8 cellular contexts compared by ENCODE assay signal in the genomic region with DNA sequence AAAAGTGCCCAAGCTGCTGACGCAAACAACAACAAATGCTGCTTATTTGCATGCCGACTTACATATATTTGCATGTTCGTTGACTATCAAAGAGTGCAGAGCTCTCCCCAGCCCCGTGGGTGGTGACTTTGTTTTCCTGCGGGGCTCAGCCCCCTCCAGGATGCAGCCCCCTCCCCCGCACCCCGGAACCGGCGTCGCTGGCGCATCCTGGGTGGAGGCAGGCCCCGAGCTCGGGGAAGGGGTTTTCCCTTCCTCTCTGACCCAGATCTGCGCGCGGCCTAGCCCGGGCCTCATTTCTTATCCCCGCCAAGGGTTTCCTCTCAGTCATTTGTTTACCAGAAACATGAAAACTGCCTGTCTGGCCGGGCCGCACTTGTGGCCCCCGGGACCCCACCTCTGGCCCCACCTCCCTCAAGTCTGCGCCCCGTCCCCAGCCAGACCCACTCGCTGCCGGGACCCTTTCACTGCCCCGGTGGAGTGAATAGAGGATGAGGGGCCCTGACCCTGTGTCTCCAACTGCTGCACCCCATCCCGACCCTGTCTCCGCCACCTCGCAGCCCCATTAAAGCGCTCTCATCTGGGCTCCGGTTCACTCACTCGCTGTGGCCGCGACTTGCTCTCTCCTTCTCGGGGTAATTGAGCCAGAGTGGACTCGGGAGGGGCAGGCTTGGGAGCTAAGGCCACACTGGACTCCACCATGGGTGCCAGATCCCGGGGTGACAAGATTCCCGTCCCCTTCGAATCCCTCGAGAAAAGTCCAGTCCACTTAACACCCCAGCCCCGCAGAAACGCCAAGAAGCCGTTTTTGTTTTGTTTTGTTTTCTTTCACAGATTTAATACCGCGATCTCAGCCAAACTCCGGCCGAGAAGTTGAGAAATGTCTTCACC. TPM values are rescaled to one million over a fixed set of nuclear protein-coding genes. Genes with fewer than 3 reads are reported as not detected.
DNase-seq lines count a peak whose midpoint lies in the region; ATAC-seq and TF ChIP-seq lines count a peak whose summit lies in the region.

No MANE protein-coding gene starts in this region.

- intact Hi-C loops in uterus (cut with DNase I; ENCODE audit: low total_unique reads), result no loop called here

- H3K4me1 ChIP-seq in iPS-20b (ENCODE audit: insufficient read depth, low read length), result peaks cover 4% of the 10 kb centered on the region; the same call in 1 of the 2 replicates
- H3K4me1 ChIP-seq in uterus, result peaks cover 0 to 5% of the 10 kb centered on the region in 2 donors

- peaks cover 32% of the 10 kb centered on the region for H3K27me3 Mint-ChIP-seq in IgD-negative memory B cell

- peaks cover 3% of the 10 kb centered on the region for H3K36me3 Mint-ChIP-seq in IgD-negative memory B cell

- ATAC-seq in HG02678 (IDR thresholded peaks at IDR 0.05; ENCODE audit: unreplicated experiment), result no peak

- H3K4me1 Mint-ChIP-seq in IgD-negative memory B cell, result peaks cover 10 to 13% (median 11%) of the 10 kb centered on the region in 3 donors

- peaks cover 0 to 1% (median 0%) of the 10 kb centered on the region in 3 donors for H3K9me3 Mint-ChIP-seq in IgD-negative memory B cell

- H3K27me3 ChIP-seq in iPS-20b (ENCODE audit: insufficient read depth, low read length) (peaks cover 17% of the 10 kb centered on the region), uterus (no peaks in the 10 kb centered on the region)

- TF ChIP-seq POLR2A in uterus (IDR thresholded peaks at IDR 0.05), result no peak

- H3K4me3 Mint-ChIP-seq in IgD-negative memory B cell, result peak overlapping the region; percentile 72 to 91 (median 82)

- H3K27ac ChIP-seq in iPS-20b (ENCODE audit: low read length), result no peak overlapping the region
- H3K27ac ChIP-seq in uterus, result no peak overlapping the region

- DNase-seq in activated T-cell treated with anti-CD3 and anti-CD28 coated beads for 24 hours (ENCODE audit: low read depth), result peak; percentile 75
- DNase-seq in stimulated activated CD8-positive, alpha-beta memory T cell treated with anti-CD3 and anti-CD28 coated beads, Interleukin-4, amount 100 ng/mL, for 1 hour (ENCODE audit: low read depth in 2 of 2, low spot score in 1 of 2), result peak; percentile 50 to 75
- DNase-seq in uterus, result no peak
- DNase-seq in dermis blood vessel endothelial cell, result no peak
- DNase-seq in ureter (ENCODE audit: low spot score), result no peak

- no peak overlapping the region; the same call in 1 of the 2 replicates for H3K9ac ChIP-seq in iPS-20b (ENCODE audit: low read depth, low read length)

- H3K36me3 ChIP-seq in iPS-20b (ENCODE audit: insufficient read depth, low read depth, low read length), result peaks cover 6% of the 10 kb centered on the region; the same call in 1 of the 2 replicates
- H3K36me3 ChIP-seq in uterus, result no peaks in the 10 kb centered on the region

- H3K9me3 ChIP-seq in iPS-20b (ENCODE audit: insufficient read depth, low read depth, low read length) (no peaks in the 10 kb centered on the region), uterus (no peaks in the 10 kb centered on the region)

- H3K27ac Mint-ChIP-seq in IgD-negative memory B cell, result peak overlapping the region; percentile 75 to 84 (median 76)

- TF ChIP-seq CTCF in uterus (IDR thresholded peaks at IDR 0.05), result no peak

- H3K4me3 ChIP-seq in iPS-20b (ENCODE audit: low read length) (peak overlapping the region; percentile 54; the same call in 1 of the 2 replicates), uterus (no peak overlapping the region)

RNA-seq across cellular contexts. Expression of gene TNFRSF25, which starts 5.4 kb away (rescaled TPM):
- 2.3 TPM for polyA plus RNA-seq in IgD-negative memory B cell
- total RNA-seq in uterus (10 to 100 TPM in 1 of 4 donors, 1 to 10 TPM in 3; 1.0 to 11.1 (median 4.8) TPM), dermis blood vessel endothelial cell (8.0 and 17.4 TPM in 2 replicates), ureter (17.1 TPM)

RNA-seq across cellular contexts. Expression of gene PLEKHG5, which starts 30.9 kb away (rescaled TPM):
- not detected for polyA plus RNA-seq in IgD-negative memory B cell
- 10 to 100 TPM in 2 of 4 donors, 1 to 10 TPM in 2; 2.6 to 23.7 (median 8.2) TPM for total RNA-seq in uterus
- total RNA-seq in dermis blood vessel endothelial cell, result 36.9 and 50.9 TPM in 2 replicates
- total RNA-seq in ureter, result 17.7 TPM

RNA-seq across cellular contexts. Expression of gene ESPN, which starts 36.0 kb away (rescaled TPM):
- polyA plus RNA-seq in IgD-negative memory B cell, result not detected
- 1 to 10 TPM in 1 of 4 donors, under 1 TPM in 1, not detected in 2; 0.58 to 2.5 TPM for total RNA-seq in uterus
- total RNA-seq in dermis blood vessel endothelial cell, result 0.60 and 0.68 TPM in 2 replicates
- 6.2 TPM for total RNA-seq in ureter

RNA-seq across cellular contexts. Expression of gene HES2, which starts 40.9 kb away (rescaled TPM):
- not detected for polyA plus RNA-seq in IgD-negative memory B cell
- total RNA-seq in uterus (under 1 TPM in 1 of 4 donors, not detected in 3; 0.21 TPM), dermis blood vessel endothelial cell (9.9 and 14.1 TPM in 2 replicates), ureter (2.1 TPM)

Comparison
In these comparisons a context has a peak if more than half of its experiments do, and no peak if none do; other contexts are left out.
1. DNase-seq: peak in activated T-cell treated with anti-CD3 and anti-CD28 coated beads for 24 hours (single experiment) and stimulated activated CD8-positive, alpha-beta memory T cell treated with anti-CD3 and anti-CD28 coated beads, Interleukin-4, amount 100 ng/mL, for 1 hour (2 of 2); none in uterus (0 of 2), dermis blood vessel endothelial cell (single experiment) and ureter (single experiment).